ENCODE assay signal across 8 cellular contexts in genomic region chr10:122980209-122981065, GRCh38. TPM values are rescaled to one million over a fixed set of nuclear protein-coding genes. Genes with fewer than 3 reads are reported as not detected.
A peak's percentile ranks its signal among the peaks of the same experiment; 100 is the strongest.
DNase-seq lines count a peak whose midpoint lies in the region; ATAC-seq and TF ChIP-seq lines count a peak whose summit lies in the region.

Gene PSTK (plus strand): TSS chr10:122980401. CDS start chr10:122980480, 79 bp downstream.

- peak in 2 of 4 donors; percentile 48 to 53 for TF ChIP-seq POLR2A in esophagus squamous epithelium (IDR thresholded peaks at IDR 0.05)

- H3K4me1 ChIP-seq in DOHH2 (ENCODE audit: control insufficient read depth, low read length) = peaks cover 18% of the 10 kb centered on the region
- H3K4me1 ChIP-seq in KMS-11 (ENCODE audit: low read depth, poor library complexity, severe bottlenecking) = peaks cover 20% of the 10 kb centered on the region
- peaks cover 7 to 22% (median 8%) of the 10 kb centered on the region in 3 donors for H3K4me1 ChIP-seq in esophagus squamous epithelium

- no peaks in the 10 kb centered on the region for H3K9me2 ChIP-seq in DOHH2 (replicated peaks; ENCODE audit: control insufficient read depth, low read length)

- peaks cover 0 to 2% of the 10 kb centered on the region in 2 donors for H3K36me3 Mint-ChIP-seq in activated T-cell treated with anti-CD3 and anti-CD28 coated beads, Interleukin-2, amount 50 U/mL, for 72 hours (ENCODE audit: insufficient read depth in 2 of 2)

- H3K79me2 ChIP-seq in DOHH2 (ENCODE audit: control insufficient read depth, low read length) (peaks cover 2% of the 10 kb centered on the region; the same call in 1 of the 2 replicates), KMS-11 (ENCODE audit: insufficient read depth, low read depth) (no peaks in the 10 kb centered on the region)

- no peaks in the 10 kb centered on the region for H3K27me3 Mint-ChIP-seq in activated T-cell treated with anti-CD3 and anti-CD28 coated beads, Interleukin-2, amount 50 U/mL, for 72 hours (ENCODE audit: low read depth)

- WGBS in esophagus squamous epithelium, 2 donors = 4 to 6% methylated on average over 6 to 9 of the region's 73 CpGs

- H3K4me3 ChIP-seq in DOHH2 (ENCODE audit: low read length) (peak within 1 kb of the TSS; percentile 92), KMS-11 (IDR thresholded peaks at IDR 0.05; ENCODE audit: insufficient read depth, low read depth, low read length) (no peak within 1 kb of the TSS), esophagus squamous epithelium (peak within 1 kb of the TSS; percentile 58 to 85 (median 80))

- peak within 1 kb of the TSS; percentile 94 for H3K9ac ChIP-seq in KMS-11

- H4K20me1 ChIP-seq in DOHH2 (ENCODE audit: control insufficient read depth, insufficient read depth, low read depth, low read length) (no peaks in the 10 kb centered on the region), KMS-11 (ENCODE audit: insufficient read depth) (no peaks in the 10 kb centered on the region)

- TF ChIP-seq CTCF in DOHH2 (IDR thresholded peaks at IDR 0.05; ENCODE audit: low read depth, low read length, poor library complexity, severe bottlenecking) = peak; percentile 79
- TF ChIP-seq CTCF in KMS-11 (conservative IDR thresholded peaks at IDR 0.05; ENCODE audit: low read depth, low read length) = peak; percentile 76
- TF ChIP-seq CTCF in esophagus squamous epithelium (IDR thresholded peaks at IDR 0.05) = peak; percentile 93 to 99 (median 98)

- ATAC-seq in GM21786 (IDR thresholded peaks at IDR 0.05; ENCODE audit: unreplicated experiment) = peak; percentile 94
- peak; percentile 97 to 98 for ATAC-seq in activated T-cell treated with anti-CD3 and anti-CD28 coated beads, Interleukin-2, amount 50 U/mL, for 72 hours (replicated peaks in 1 of 2)

- intact Hi-C loops in esophagus squamous epithelium (cut with DNase I) = no loop called here

- peak within 1 kb of the TSS; percentile 100 for H3K4me2 ChIP-seq in DOHH2 (ENCODE audit: low read length)
- peak within 1 kb of the TSS; percentile 99 for H3K4me2 ChIP-seq in KMS-11

- peak within 1 kb of the TSS; percentile 73 for H2AFZ ChIP-seq in KMS-11 (ENCODE audit: low read depth)

- peak within 1 kb of the TSS; percentile 94 for H3K27ac Mint-ChIP-seq in activated T-cell treated with anti-CD3 and anti-CD28 coated beads, Interleukin-2, amount 50 U/mL, for 72 hours

- peaks cover 24% of the 10 kb centered on the region for H3K4me1 Mint-ChIP-seq in activated T-cell treated with anti-CD3 and anti-CD28 coated beads, Interleukin-2, amount 50 U/mL, for 72 hours (ENCODE audit: low read depth)

- H3K9me3 ChIP-seq in DOHH2 (ENCODE audit: control insufficient read depth, insufficient read depth, low read length) (no peaks in the 10 kb centered on the region), esophagus squamous epithelium (no peaks in the 10 kb centered on the region)

- peak within 1 kb of the TSS; percentile 76 for H3K27ac ChIP-seq in DOHH2 (ENCODE audit: low read depth, low read length)
- H3K27ac ChIP-seq in KMS-11 = peak within 1 kb of the TSS; percentile 95
- H3K27ac ChIP-seq in esophagus squamous epithelium = peak within 1 kb of the TSS; percentile 89 to 98 (median 96)

- peak within 1 kb of the TSS; percentile 92 to 94 for H3K4me3 Mint-ChIP-seq in activated T-cell treated with anti-CD3 and anti-CD28 coated beads, Interleukin-2, amount 50 U/mL, for 72 hours

- H3F3A ChIP-seq in DOHH2 (ENCODE audit: control insufficient read depth, insufficient read depth) = no peaks in the 10 kb centered on the region

- no peaks in the 10 kb centered on the region for H3K9me3 Mint-ChIP-seq in activated T-cell treated with anti-CD3 and anti-CD28 coated beads, Interleukin-2, amount 50 U/mL, for 72 hours

- DNase-seq in activated T-cell treated with anti-CD3 and anti-CD28 coated beads, Interleukin-2, amount 50 U/mL, for 72 hours = peak; percentile 88 to 90
- DNase-seq in esophagus squamous epithelium (lab: John Stamatoyannopoulos, UW) = peak; percentile 51
- DNase-seq in myocyte (ENCODE audit: low read depth) = peak; percentile 93
- DNase-seq in stimulated activated CD8-positive, alpha-beta memory T cell treated with anti-CD3 and anti-CD28 coated beads, Interleukin-7, amount 100 ng/mL, for 4 hours (ENCODE audit: low read depth in 2 of 2) = peak; percentile 78 to 84

- H3K27me3 ChIP-seq in DOHH2 (ENCODE audit: control insufficient read depth, low read length) = no peaks in the 10 kb centered on the region
- H3K27me3 ChIP-seq in KMS-11 (ENCODE audit: insufficient read depth, low read depth) = no peaks in the 10 kb centered on the region
- no peaks in the 10 kb centered on the region for H3K27me3 ChIP-seq in esophagus squamous epithelium

- H3K36me3 ChIP-seq in DOHH2 (ENCODE audit: control insufficient read depth, low read length) (peaks cover 6% of the 10 kb centered on the region), KMS-11 (ENCODE audit: insufficient read depth) (no peaks in the 10 kb centered on the region), esophagus squamous epithelium (no peaks in the 10 kb centered on the region)

TF ChIP-seq in PFSK-1, 5 proteins besides CTCF, POLR2A, EP300 and RAD21:
- TF ChIP-seq FOXP2 (optimal IDR thresholded peaks at IDR 0.05; ENCODE audit: borderline replicate concordance, extremely low read depth, extremely low read length, insufficient read depth) (peak; percentile 85), TAF1 (IDR thresholded peaks at IDR 0.05; ENCODE audit: borderline replicate concordance, insufficient read depth, low read length) (no peak), SIN3A (IDR thresholded peaks at IDR 0.05; ENCODE audit: borderline replicate concordance, insufficient read depth, low read length) (0 out of 2 replicates have a peak, but pooled peaks have one; percentile 4), REST (IDR thresholded peaks at IDR 0.05; ENCODE audit: insufficient read depth in 1 of 2, low read depth in 2 of 2, low read length in 2 of 2) (0 out of 4 replicates have a peak, but pooled peaks of 1 of the 2 experiments have one; percentile 25), POLR2AphosphoS5 (IDR thresholded peaks at IDR 0.05; ENCODE audit: low read depth, low read length) (peak; percentile 69)

RNA-seq across cellular contexts. Expression of gene PSTK, which starts in this region (rescaled TPM):
- polyA plus RNA-seq in PFSK-1 (2012; ENCODE audit: insufficient read length, low read depth) = 4.6 TPM
- 1 to 10 TPM; 6.5 to 7.1 TPM for total RNA-seq in activated T-cell treated with anti-CD3 and anti-CD28 coated beads, Interleukin-2, amount 50 U/mL, for 72 hours
- total RNA-seq in esophagus squamous epithelium = 1 to 10 TPM; 2.5 to 3.0 (median 2.6) TPM
- 6.8 and 6.9 TPM in 2 replicates for total RNA-seq in myocyte
- 5.9 TPM for polyA plus RNA-seq in myocyte (2012)
